ENCODE assay signal across 16 cellular contexts in the genomic region with DNA sequence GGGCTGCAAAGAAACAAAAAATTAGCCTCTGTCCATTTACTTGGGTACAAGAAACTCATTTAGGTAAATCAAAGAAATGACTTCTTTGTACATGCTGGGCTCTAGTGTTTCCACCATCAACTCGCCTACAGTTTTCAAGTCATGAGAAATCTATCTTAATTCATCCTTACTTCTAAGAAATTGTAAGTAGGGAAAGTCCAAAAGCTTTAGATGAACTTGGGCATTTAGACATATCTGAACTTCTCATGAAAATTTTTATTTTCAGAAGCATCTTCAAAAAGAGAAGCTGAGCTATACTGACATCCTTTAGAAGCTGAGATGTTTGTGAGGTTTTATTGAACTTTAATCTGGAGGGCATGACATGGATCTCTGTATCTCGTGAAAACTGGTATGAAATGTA.
A peak's percentile ranks its signal among the peaks of the same experiment; 100 is the strongest.
DNase-seq lines count a peak whose midpoint lies in the region; ATAC-seq, FAIRE-seq and TF ChIP-seq lines count a peak whose summit lies in the region.
"Had no signal": no experiment of that assay in that cellular context is flagged by ENCODE, and none has a peak within 500 bp of the region (broad histone marks: within the 10 kb centered on the region; RNA-seq: fewer than 3 reads in every experiment).

No MANE protein-coding gene starts in this region.

- TF ChIP-seq RAD21 in K562 (CRISPR knock-in tag; conservative IDR thresholded peaks at IDR 0.05 in 1 of 2, IDR thresholded peaks at IDR 0.05 in 1 of 2) = no peak

- H3K27me3 Mint-ChIP-seq in activated naive CD4-positive, alpha-beta T cell treated with anti-CD3 and anti-CD28 coated beads, Interleukin-2, amount 50 U/mL, for 24 hours = no peaks in the 10 kb centered on the region
- no peaks in the 10 kb centered on the region for H3K27me3 Mint-ChIP-seq in activated naive CD4-positive, alpha-beta T cell treated with anti-CD3 and anti-CD28 coated beads for 36 hours (ENCODE audit: low read depth)
- H3K27me3 Mint-ChIP-seq in T-helper 2 cell treated with Interferon-gamma antibody and Interleukin-4, amounts not matched to agents 5 μg/mL and 100 μg/mL, for 36 hours (ENCODE audit: low read depth) = no peaks in the 10 kb centered on the region

- no TSS peak for BruUV-seq in K562 (replicated peaks; lab: Mats Ljungman, UMichigan)

- peak overlapping the region; percentile 9; the same call in 1 of the 3 replicates for H3K27ac ChIP-seq in K562 (ENCODE audit: extremely low read depth, low read depth, low read length)
- H3K27ac ChIP-seq: RWPE1 had no signal

- H3K9me3 Mint-ChIP-seq in activated naive CD4-positive, alpha-beta T cell treated with anti-CD3 and anti-CD28 coated beads, Interleukin-2, amount 50 U/mL, for 24 hours = peaks cover 10% of the 10 kb centered on the region
- peaks cover 6% of the 10 kb centered on the region for H3K9me3 Mint-ChIP-seq in activated naive CD4-positive, alpha-beta T cell treated with anti-CD3 and anti-CD28 coated beads for 36 hours
- H3K9me3 Mint-ChIP-seq in T-helper 2 cell treated with Interferon-gamma antibody and Interleukin-4, amounts not matched to agents 5 μg/mL and 100 μg/mL, for 36 hours = peaks cover 16% of the 10 kb centered on the region

- H3K9me1 ChIP-seq in K562 (ENCODE audit: control insufficient read depth, insufficient read depth, low read length) = no peaks in the 10 kb centered on the region

- no peak for FAIRE-seq in K562 (lab: Jason Lieb, UNC)

- 44% methylated on average over 2 of the region's 2 CpGs for WGBS in K562 (ENCODE audit: insufficient coverage, low coverage, missing lambda C conversion rate)

- POLR2A ChIA-PET in K562 (lab: Yijun Ruan, JAX) = no interaction called here

- CTCF ChIA-PET in activated naive CD4-positive, alpha-beta T cell treated with anti-CD3 and anti-CD28 coated beads for 36 hours (lab: Charles Lee) = no interaction called here
- CTCF ChIA-PET in K562 (lab: Yijun Ruan, JAX; ENCODE audit: low intra/inter-chr PET ratio) = no interaction called here

- H3K36me3 Mint-ChIP-seq in activated naive CD4-positive, alpha-beta T cell treated with anti-CD3 and anti-CD28 coated beads, Interleukin-2, amount 50 U/mL, for 24 hours = peaks cover 32% of the 10 kb centered on the region
- H3K36me3 Mint-ChIP-seq in activated naive CD4-positive, alpha-beta T cell treated with anti-CD3 and anti-CD28 coated beads for 36 hours (ENCODE audit: low read depth) = peaks cover 14% of the 10 kb centered on the region
- peaks cover 34% of the 10 kb centered on the region for H3K36me3 Mint-ChIP-seq in T-helper 2 cell treated with Interferon-gamma antibody and Interleukin-4, amounts not matched to agents 5 μg/mL and 100 μg/mL, for 36 hours (ENCODE audit: low read depth)

- H3K27me3 ChIP-seq in K562 (ENCODE audit: control insufficient read depth in 2 of 2, insufficient read depth in 2 of 2, low read length in 2 of 2) = no peaks in the 10 kb centered on the region
- H3K27me3 ChIP-seq: MG63 had no signal

- H3K4me1 Mint-ChIP-seq in activated naive CD4-positive, alpha-beta T cell treated with anti-CD3 and anti-CD28 coated beads, Interleukin-2, amount 50 U/mL, for 24 hours = peaks cover 6% of the 10 kb centered on the region
- peaks cover 13% of the 10 kb centered on the region for H3K4me1 Mint-ChIP-seq in activated naive CD4-positive, alpha-beta T cell treated with anti-CD3 and anti-CD28 coated beads for 36 hours (ENCODE audit: low read depth)
- H3K4me1 Mint-ChIP-seq in T-helper 2 cell treated with Interferon-gamma antibody and Interleukin-4, amounts not matched to agents 5 μg/mL and 100 μg/mL, for 36 hours (ENCODE audit: low read depth) = peaks cover 25% of the 10 kb centered on the region

- peak overlapping the region; percentile 4 for H3K27ac Mint-ChIP-seq in activated naive CD4-positive, alpha-beta T cell treated with anti-CD3 and anti-CD28 coated beads, Interleukin-2, amount 50 U/mL, for 24 hours
- H3K27ac Mint-ChIP-seq in activated naive CD4-positive, alpha-beta T cell treated with anti-CD3 and anti-CD28 coated beads for 36 hours = no peak overlapping the region
- peak overlapping the region; percentile 14 for H3K27ac Mint-ChIP-seq in T-helper 2 cell treated with Interferon-gamma antibody and Interleukin-4, amounts not matched to agents 5 μg/mL and 100 μg/mL, for 36 hours

- DNase-seq in activated naive CD4-positive, alpha-beta T cell treated with anti-CD3 and anti-CD28 coated beads for 36 hours = no peak
- no peak for DNase-seq in T-helper 2 cell treated with Interferon-gamma antibody and Interleukin-4, amounts not matched to agents 5 μg/mL and 100 μg/mL, for 36 hours (ENCODE audit: low spot score)
- no peak for DNase-seq in K562 (ENCODE audit: extremely low read depth in 1 of 4, low spot score in 3 of 4)
- no peak for DNase-seq in Right ventricle myocardium inferior (ENCODE audit: missing footprints)
- DNase-seq in activated CD8-positive, alpha-beta memory T cell treated with anti-CD3 and anti-CD28 coated beads for 24 hours = no peak
- DNase-seq in SIG-M5 (lab: John Stamatoyannopoulos, UW) = no peak
- DNase-seq: KG1; MG63; NCI-H1092 treated with DMSO at 0.1 percent for 48 hours; NCI-H1694; NCI-H2107; NCI-H226; NCI-H526; NK-92 treated with Interleukin-12 subunit alpha and Interleukin-12 subunit beta, amount 100 ng/mL, for 24 hours had no signal

- no peak overlapping the region for H3K4me2 ChIP-seq in K562 (ENCODE audit: insufficient read depth, low read length)

- no peak for TF ChIP-seq POLR2A in K562 (conservative IDR thresholded peaks at IDR 0.05)

- H3K4me1 ChIP-seq in K562 (replicated peaks in 1 of 2; ENCODE audit: control insufficient read depth in 2 of 2, insufficient read depth in 2 of 2, low read length in 2 of 2) = peaks cover 0 to 19% of the 10 kb centered on the region in 2 experiments; a peak in 3 of 5 replicates

- in situ Hi-C loops in K562 (cut with MboI) = no loop called here

- intact Hi-C loops in activated naive CD4-positive, alpha-beta T cell treated with anti-CD3 and anti-CD28 coated beads for 36 hours (cut with micrococcal nuclease) = no loop called here
- intact Hi-C loops in K562 (cut with micrococcal nuclease) = no loop called here
- intact Hi-C loops in Right ventricle myocardium inferior (cut with DNase I) = no loop called here

- no peak for TF ChIP-seq EP300 in K562 (IDR thresholded peaks at IDR 0.05; ENCODE audit: low read length)

- H3K4me3 ChIP-seq in K562 = no peak overlapping the region
- H3K4me3 ChIP-seq: MG63 had no signal

- no peak overlapping the region for H3K9ac ChIP-seq in K562 (ENCODE audit: insufficient read depth in 1 of 2, low read depth in 2 of 2, low read length in 2 of 2)

- no peak for TF ChIP-seq CTCF in K562 (IDR thresholded peaks at IDR 0.05 in 2 of 3, conservative IDR thresholded peaks at IDR 0.05 in 1 of 3; ENCODE audit: insufficient read depth in 2 of 3, low read depth in 1 of 3, low read length in 3 of 3)

- H3K36me3 ChIP-seq in K562 (ENCODE audit: control insufficient read depth, insufficient read depth, low read length) = peaks cover 6% of the 10 kb centered on the region; the same call in 2 of the 3 replicates
- H3K36me3 ChIP-seq: MG63 had no signal

- H3K79me2 ChIP-seq in K562 (ENCODE audit: control insufficient read depth, insufficient read depth, low read length) = no peaks in the 10 kb centered on the region

- H3K9me3 ChIP-seq in K562 (replicated peaks; ENCODE audit: control insufficient read depth, insufficient read depth, low read depth, low read length) = peaks cover 2% of the 10 kb centered on the region
- H3K9me3 ChIP-seq: MG63 had no signal

- H4K20me1 ChIP-seq in K562 (replicated peaks; ENCODE audit: control insufficient read depth, insufficient read depth, low read length) = no peaks in the 10 kb centered on the region

- H2AFZ ChIP-seq in K562 (ENCODE audit: low read depth, low read length) = no peak overlapping the region

- no peak overlapping the region for H3K4me3 Mint-ChIP-seq in activated naive CD4-positive, alpha-beta T cell treated with anti-CD3 and anti-CD28 coated beads, Interleukin-2, amount 50 U/mL, for 24 hours
- no peak overlapping the region for H3K4me3 Mint-ChIP-seq in activated naive CD4-positive, alpha-beta T cell treated with anti-CD3 and anti-CD28 coated beads for 36 hours
- H3K4me3 Mint-ChIP-seq in T-helper 2 cell treated with Interferon-gamma antibody and Interleukin-4, amounts not matched to agents 5 μg/mL and 100 μg/mL, for 36 hours = no peak overlapping the region

- no peak for ATAC-seq in K562
- no peak for ATAC-seq in Right ventricle myocardium inferior

TF ChIP-seq in K562, 482 proteins besides CTCF, POLR2A, EP300 and RAD21:
- no peak for TF ChIP-seq ZSCAN32 (CRISPR knock-in tag; IDR thresholded peaks at IDR 0.05)
- no peak for TF ChIP-seq OTX1 (CRISPR knock-in tag; IDR thresholded peaks at IDR 0.05)
- TF ChIP-seq MIER1 (IDR thresholded peaks at IDR 0.05; ENCODE audit: low read depth) = no peak
- TF ChIP-seq HEY1 (CRISPR knock-in tag; IDR thresholded peaks at IDR 0.05; ENCODE audit: borderline replicate concordance) = no peak
- no peak for TF ChIP-seq ZNF408 (CRISPR knock-in tag; IDR thresholded peaks at IDR 0.05; ENCODE audit: low read depth)
- no peak for TF ChIP-seq ZNF347 (CRISPR knock-in tag; IDR thresholded peaks at IDR 0.05; ENCODE audit: low read depth)
- TF ChIP-seq NR4A1 (CRISPR knock-in tag; IDR thresholded peaks at IDR 0.05) = no peak
- TF ChIP-seq NR4A1 (tag; IDR thresholded peaks at IDR 0.05) = no peak
- TF ChIP-seq, protein P1, sequence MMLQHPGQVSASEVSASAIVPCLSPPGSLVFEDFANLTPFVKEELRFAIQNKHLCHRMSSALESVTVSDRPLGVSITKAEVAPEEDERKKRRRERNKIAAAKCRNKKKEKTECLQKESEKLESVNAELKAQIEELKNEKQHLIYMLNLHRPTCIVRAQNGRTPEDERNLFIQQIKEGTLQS (IDR thresholded peaks at IDR 0.05) = no peak
- TF ChIP-seq, protein P1 (CRISPR knock-in tag; conservative IDR thresholded peaks at IDR 0.05) = no peak
- no peak for TF ChIP-seq ZNF507 (tag; conservative IDR thresholded peaks at IDR 0.05)
- no peak for TF ChIP-seq HMGN3 (IDR thresholded peaks at IDR 0.05; ENCODE audit: borderline replicate concordance, extremely low read depth, insufficient read length, low read depth, low read length)
- TF ChIP-seq, protein P2, sequence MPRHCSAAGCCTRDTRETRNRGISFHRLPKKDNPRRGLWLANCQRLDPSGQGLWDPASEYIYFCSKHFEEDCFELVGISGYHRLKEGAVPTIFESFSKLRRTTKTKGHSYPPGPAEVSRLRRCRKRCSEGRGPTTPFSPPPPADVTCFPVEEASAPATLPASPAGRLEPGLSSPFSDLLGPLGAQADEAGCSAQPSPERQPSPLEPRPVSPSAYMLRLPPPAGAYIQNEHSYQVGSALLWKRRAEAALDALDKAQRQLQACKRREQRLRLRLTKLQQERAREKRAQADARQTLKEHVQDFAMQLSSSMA (CRISPR knock-in tag; IDR thresholded peaks at IDR 0.05) = no peak
TF ChIP-seq in K562: peak in this region for 0.
